In genomic region chr11:17073370-17074027, GRCh38 we compare ENCODE assay signal across 20 cellular contexts. TPM values are rescaled to one million over a fixed set of nuclear protein-coding genes. Genes with fewer than 3 reads are reported as not detected.
DNase-seq lines count a peak whose midpoint lies in the region; ATAC-seq and TF ChIP-seq lines count a peak whose summit lies in the region.
"Had no signal": no experiment of that assay in that cellular context is flagged by ENCODE, and none has a peak within 500 bp of the region (broad histone marks: within the 10 kb centered on the region; RNA-seq: fewer than 3 reads in every experiment).

No MANE protein-coding gene starts in this region.

- H3K36me3 ChIP-seq in GM23248 (ENCODE audit: low read depth) = peaks cover 34% of the 10 kb centered on the region

- no peaks in the 10 kb centered on the region for H3K27me3 ChIP-seq in GM23248 (replicated peaks; ENCODE audit: insufficient read depth)
- H3K27me3 ChIP-seq: sigmoid colon, SJCRH30 had no signal

- no peak overlapping the region for H3K4me3 Mint-ChIP-seq in activated CD8-positive, alpha-beta T cell treated with anti-CD3 and anti-CD28 coated beads for 36 hours
- no peak overlapping the region for H3K4me3 Mint-ChIP-seq in activated CD8-positive, alpha-beta T cell treated with anti-CD3 and anti-CD28 coated beads, Interleukin-2, amount 10 ng/mL, durations not matched to agents 7 days and 5 days
- no peak overlapping the region for H3K4me3 Mint-ChIP-seq in activated naive CD8-positive, alpha-beta T cell treated with anti-CD3 and anti-CD28 coated beads, Interleukin-2, amount 10 ng/mL, durations not matched to agents 7 days and 5 days
- H3K4me3 Mint-ChIP-seq in naive thymus-derived CD8-positive, alpha-beta T cell = peak overlapping the region in 1 of 10 donors; percentile 5
- H3K4me3 Mint-ChIP-seq: CD14-positive monocyte had no signal

- H3K27ac Mint-ChIP-seq in activated CD8-positive, alpha-beta T cell treated with anti-CD3 and anti-CD28 coated beads for 36 hours = peak overlapping the region; percentile 18
- H3K27ac Mint-ChIP-seq in activated CD8-positive, alpha-beta T cell treated with anti-CD3 and anti-CD28 coated beads, Interleukin-2, amount 10 ng/mL, durations not matched to agents 7 days and 5 days = no peak overlapping the region
- H3K27ac Mint-ChIP-seq in activated naive CD8-positive, alpha-beta T cell treated with anti-CD3 and anti-CD28 coated beads, Interleukin-2, amount 10 ng/mL, durations not matched to agents 7 days and 5 days = peak overlapping the region; percentile 48
- H3K27ac Mint-ChIP-seq in naive thymus-derived CD8-positive, alpha-beta T cell = peak overlapping the region in 8 of 10 donors; percentile 25 to 80 (median 58)

- H3K4me1 Mint-ChIP-seq in activated CD8-positive, alpha-beta T cell treated with anti-CD3 and anti-CD28 coated beads for 36 hours (ENCODE audit: low read depth) = peaks cover 25% of the 10 kb centered on the region
- peaks cover 26% of the 10 kb centered on the region for H3K4me1 Mint-ChIP-seq in activated CD8-positive, alpha-beta T cell treated with anti-CD3 and anti-CD28 coated beads, Interleukin-2, amount 10 ng/mL, durations not matched to agents 7 days and 5 days (ENCODE audit: low read depth)
- peaks cover 21% of the 10 kb centered on the region for H3K4me1 Mint-ChIP-seq in activated naive CD8-positive, alpha-beta T cell treated with anti-CD3 and anti-CD28 coated beads, Interleukin-2, amount 10 ng/mL, durations not matched to agents 7 days and 5 days
- peaks cover 26 to 41% (median 38%) of the 10 kb centered on the region in 4 donors for H3K4me1 Mint-ChIP-seq in naive thymus-derived CD8-positive, alpha-beta T cell

- no peaks in the 10 kb centered on the region for H4K20me1 ChIP-seq in GM23248 (ENCODE audit: insufficient read depth)

- H3K27me3 Mint-ChIP-seq in activated CD8-positive, alpha-beta T cell treated with anti-CD3 and anti-CD28 coated beads for 36 hours = no peaks in the 10 kb centered on the region
- no peaks in the 10 kb centered on the region for H3K27me3 Mint-ChIP-seq in activated CD8-positive, alpha-beta T cell treated with anti-CD3 and anti-CD28 coated beads, Interleukin-2, amount 10 ng/mL, durations not matched to agents 7 days and 5 days (ENCODE audit: low read depth)
- H3K27me3 Mint-ChIP-seq in activated naive CD8-positive, alpha-beta T cell treated with anti-CD3 and anti-CD28 coated beads, Interleukin-2, amount 10 ng/mL, durations not matched to agents 7 days and 5 days = no peaks in the 10 kb centered on the region
- no peaks in the 10 kb centered on the region for H3K27me3 Mint-ChIP-seq in naive thymus-derived CD8-positive, alpha-beta T cell

- no peaks in the 10 kb centered on the region for H3K9me3 ChIP-seq in GM23248 (ENCODE audit: low read depth)
- H3K9me3 ChIP-seq: sigmoid colon, SJCRH30 had no signal

- in situ Hi-C loops in GM23248 (cut with MboI) = no loop called here

- TF ChIP-seq CTCF in activated CD8-positive, alpha-beta T cell treated with anti-CD3 and anti-CD28 coated beads for 36 hours (IDR thresholded peaks at IDR 0.05) = no peak

- H3F3A ChIP-seq in GM23248 (ENCODE audit: insufficient read depth) = peaks cover 55% of the 10 kb centered on the region

- no peaks in the 10 kb centered on the region for H3K9me3 Mint-ChIP-seq in activated CD8-positive, alpha-beta T cell treated with anti-CD3 and anti-CD28 coated beads for 36 hours
- no peaks in the 10 kb centered on the region for H3K9me3 Mint-ChIP-seq in activated CD8-positive, alpha-beta T cell treated with anti-CD3 and anti-CD28 coated beads, Interleukin-2, amount 10 ng/mL, durations not matched to agents 7 days and 5 days (ENCODE audit: insufficient read depth)
- H3K9me3 Mint-ChIP-seq in activated naive CD8-positive, alpha-beta T cell treated with anti-CD3 and anti-CD28 coated beads, Interleukin-2, amount 10 ng/mL, durations not matched to agents 7 days and 5 days = no peaks in the 10 kb centered on the region
- H3K9me3 Mint-ChIP-seq in naive thymus-derived CD8-positive, alpha-beta T cell = no peaks in the 10 kb centered on the region

- ATAC-seq in activated CD8-positive, alpha-beta T cell treated with anti-CD3 and anti-CD28 coated beads for 36 hours = no peak
- ATAC-seq in activated CD8-positive, alpha-beta T cell treated with anti-CD3 and anti-CD28 coated beads, Interleukin-2, amount 10 ng/mL, durations not matched to agents 7 days and 5 days = no peak
- ATAC-seq in activated naive CD8-positive, alpha-beta T cell treated with anti-CD3 and anti-CD28 coated beads, Interleukin-2, amount 10 ng/mL, durations not matched to agents 7 days and 5 days (ENCODE audit: low read depth) = no peak
- no peak for ATAC-seq in naive thymus-derived CD8-positive, alpha-beta T cell

- POLR2A ChIA-PET in activated CD8-positive, alpha-beta T cell treated with anti-CD3 and anti-CD28 coated beads for 36 hours (lab: Charles Lee) = interaction anchor here (0.8 kb wide), 1 partner anchor 21 kb away, joined by 4 read pairs; no protein-coding TSS in a partner anchor
- POLR2A ChIA-PET in activated CD8-positive, alpha-beta T cell treated with anti-CD3 and anti-CD28 coated beads, Interleukin-2, amount 10 ng/mL, durations not matched to agents 7 days and 5 days (lab: Charles Lee) = no interaction called here
- POLR2A ChIA-PET in activated naive CD8-positive, alpha-beta T cell treated with anti-CD3 and anti-CD28 coated beads, Interleukin-2, amount 10 ng/mL, durations not matched to agents 7 days and 5 days (lab: Charles Lee) = no interaction called here
- POLR2A ChIA-PET in naive thymus-derived CD8-positive, alpha-beta T cell (lab: Charles Lee) = no interaction called here

- H2AFZ ChIP-seq in GM23248 = no peak overlapping the region

- no peak for DNase-seq in activated CD8-positive, alpha-beta T cell treated with anti-CD3 and anti-CD28 coated beads for 36 hours
- no peak for DNase-seq in activated CD8-positive, alpha-beta T cell treated with anti-CD3 and anti-CD28 coated beads, Interleukin-2, amount 10 ng/mL, durations not matched to agents 7 days and 5 days
- DNase-seq in GM23248 = no peak
- DNase-seq in activated naive CD8-positive, alpha-beta T cell treated with anti-CD3 and anti-CD28 coated beads, Interleukin-2, amount 10 ng/mL, durations not matched to agents 7 days and 5 days = no peak
- no peak for DNase-seq in naive thymus-derived CD8-positive, alpha-beta T cell
- no peak for DNase-seq in activated gamma-delta T cell treated with Interleukin-2 at 50 U/mL for 16 hours
- DNase-seq in activated CD4-positive, CD25-positive, alpha-beta regulatory T cell treated with anti-CD3 and anti-CD28 coated beads, Interleukin-2, amount 50 U/mL, for 72 hours = no peak
- DNase-seq in posterior vena cava (ENCODE audit: low spot score) = no peak
- DNase-seq: ACHN, amygdala, cerebellar nuclear complex, hypothalamus, NCI-H1092, NCI-H524, occipital lobe, sigmoid colon, SJCRH30, T1000 had no signal

- H3K9ac ChIP-seq in GM23248 = 0 out of 2 replicates have a peak overlapping the region, but pooled peaks have one; percentile 97
- H3K9ac ChIP-seq: KMS-11 had no signal

- intact Hi-C loops in activated CD8-positive, alpha-beta T cell treated with anti-CD3 and anti-CD28 coated beads for 36 hours (cut with micrococcal nuclease) = no loop called here
- intact Hi-C loops in posterior vena cava (cut with DNase I) = no loop called here

- no peak overlapping the region for H3K4me2 ChIP-seq in GM23248 (ENCODE audit: unreplicated experiment)
- H3K4me2 ChIP-seq: KMS-11 had no signal

- peaks cover 34% of the 10 kb centered on the region for H3K79me2 ChIP-seq in GM23248 (ENCODE audit: insufficient read depth)

- CTCF ChIA-PET in activated CD8-positive, alpha-beta T cell treated with anti-CD3 and anti-CD28 coated beads for 36 hours (lab: Charles Lee) = interaction anchor here (1.7 kb wide), 1 partner anchor 11 kb away, joined by 7 read pairs; no protein-coding TSS in a partner anchor
- CTCF ChIA-PET in activated CD8-positive, alpha-beta T cell treated with anti-CD3 and anti-CD28 coated beads, Interleukin-2, amount 10 ng/mL, durations not matched to agents 7 days and 5 days (lab: Charles Lee) = interaction anchor here (1.0 kb wide), 1 partner anchor 159 kb away, joined by 3 read pairs; no protein-coding TSS in a partner anchor

- H3K9me2 ChIP-seq in GM23248 (ENCODE audit: insufficient read depth) = no peaks in the 10 kb centered on the region

- peaks cover 21% of the 10 kb centered on the region for H3K4me1 ChIP-seq in GM23248 (ENCODE audit: insufficient read depth)

- WGBS in GM23248 (ENCODE audit: low coverage in 1 of 2, low lambda C conversion rate in 2 of 2, missing lambda C conversion rate in 2 of 2), 2 experiments = 72 to 75% methylated on average over 4 of the region's 4 CpGs

- H3K36me3 Mint-ChIP-seq in activated CD8-positive, alpha-beta T cell treated with anti-CD3 and anti-CD28 coated beads for 36 hours (ENCODE audit: low read depth) = peaks cover 48% of the 10 kb centered on the region
- peaks cover 50% of the 10 kb centered on the region for H3K36me3 Mint-ChIP-seq in activated CD8-positive, alpha-beta T cell treated with anti-CD3 and anti-CD28 coated beads, Interleukin-2, amount 10 ng/mL, durations not matched to agents 7 days and 5 days (ENCODE audit: low read depth)
- H3K36me3 Mint-ChIP-seq in activated naive CD8-positive, alpha-beta T cell treated with anti-CD3 and anti-CD28 coated beads, Interleukin-2, amount 10 ng/mL, durations not matched to agents 7 days and 5 days = peaks cover 23% of the 10 kb centered on the region
- H3K36me3 Mint-ChIP-seq in naive thymus-derived CD8-positive, alpha-beta T cell = peaks cover 0 to 52% (median 16%) of the 10 kb centered on the region in 3 donors

- no peak overlapping the region for H3K4me3 ChIP-seq in GM23248
- H3K4me3 ChIP-seq: sigmoid colon, SJCRH30 had no signal

- no peak overlapping the region for H3K27ac ChIP-seq in GM23248
- H3K27ac ChIP-seq: KMS-11, sigmoid colon, SJCRH30 had no signal

RNA-seq across cellular contexts. Expression of gene RPS13, which starts 4.0 kb away (rescaled TPM):
- total RNA-seq in activated CD8-positive, alpha-beta T cell treated with anti-CD3 and anti-CD28 coated beads for 36 hours = 1,000 to 10,000 TPM; 1,728 to 1,739 TPM
- total RNA-seq in activated CD8-positive, alpha-beta T cell treated with anti-CD3 and anti-CD28 coated beads, Interleukin-2, amount 10 ng/mL, durations not matched to agents 7 days and 5 days = 1,000 to 10,000 TPM in 1 of 2 experiments, 100 to 1,000 TPM in 1; 986 to 1,008 TPM
- total RNA-seq in GM23248 (2014; rRNA removed; shearing (Covaris generic)) = 597 and 754 TPM in 2 replicates
- 774 and 831 TPM in 2 replicates for polyA plus RNA-seq in GM23248 (2016; fragmentation: Nextera tagmentation; extraction: Ambion mirVana)
- 1,000 to 10,000 TPM; 1,055 to 1,108 TPM for total RNA-seq in activated naive CD8-positive, alpha-beta T cell treated with anti-CD3 and anti-CD28 coated beads, Interleukin-2, amount 10 ng/mL, durations not matched to agents 7 days and 5 days
- 1,000 to 10,000 TPM; 2,203 to 2,299 TPM for total RNA-seq in naive thymus-derived CD8-positive, alpha-beta T cell
- polyA plus RNA-seq in naive thymus-derived CD8-positive, alpha-beta T cell = 1,000 to 10,000 TPM; 2,659 to 3,144 (median 3,037) TPM
- 100 to 1,000 TPM; 772 to 813 TPM for total RNA-seq in posterior vena cava

RNA-seq across cellular contexts. Expression of gene PLEKHA7, which starts 59.3 kb away (rescaled TPM):
- 1 to 10 TPM; 6.0 to 6.6 TPM for total RNA-seq in activated CD8-positive, alpha-beta T cell treated with anti-CD3 and anti-CD28 coated beads for 36 hours
- under 1 TPM; 0.47 to 0.50 TPM for total RNA-seq in activated CD8-positive, alpha-beta T cell treated with anti-CD3 and anti-CD28 coated beads, Interleukin-2, amount 10 ng/mL, durations not matched to agents 7 days and 5 days
- total RNA-seq in GM23248 (2014; rRNA removed; shearing (Covaris generic)) = 0.43 TPM in 1 of 2 replicates, not detected in the other
- 0.43 TPM in 1 of 2 replicates, not detected in the other for polyA plus RNA-seq in GM23248 (2016; fragmentation: Nextera tagmentation; extraction: Ambion mirVana)
- total RNA-seq in activated naive CD8-positive, alpha-beta T cell treated with anti-CD3 and anti-CD28 coated beads, Interleukin-2, amount 10 ng/mL, durations not matched to agents 7 days and 5 days = 1 to 10 TPM; 1.2 to 2.0 TPM
- total RNA-seq in naive thymus-derived CD8-positive, alpha-beta T cell = under 1 TPM; 0.77 to 0.96 TPM
- not detected for polyA plus RNA-seq in naive thymus-derived CD8-positive, alpha-beta T cell
- 10 to 100 TPM in 1 of 2 donors, 1 to 10 TPM in 1; 9.0 to 10.7 TPM for total RNA-seq in posterior vena cava
- total RNA-seq: SJCRH30 had no signal
